10 cellular contexts compared by ENCODE assay signal in the genomic region with DNA sequence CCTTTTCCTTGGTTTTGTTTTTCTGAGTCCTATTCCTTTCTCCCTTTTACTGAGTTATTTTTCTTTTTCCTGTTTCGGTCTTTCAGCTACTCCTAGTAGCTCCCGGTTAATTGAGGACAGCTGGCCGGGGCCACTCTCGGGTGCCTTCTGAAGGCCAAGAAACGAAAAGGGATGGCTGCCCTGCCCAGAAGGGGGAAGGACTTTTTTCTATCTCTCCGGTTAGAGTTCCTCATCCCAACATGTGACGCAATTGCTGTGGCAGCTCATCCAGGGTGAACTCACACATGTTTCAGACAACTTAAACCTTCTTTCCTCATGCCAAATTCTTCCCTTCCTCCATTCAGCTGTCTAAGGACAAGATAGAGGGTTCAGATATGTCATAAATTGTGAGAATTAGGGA.
A peak's percentile ranks its signal among the peaks of the same experiment; 100 is the strongest.
DNase-seq lines count a peak whose midpoint lies in the region; ATAC-seq and TF ChIP-seq lines count a peak whose summit lies in the region.
"Had no signal": no experiment of that assay in that cellular context is flagged by ENCODE, and none has a peak within 500 bp of the region (broad histone marks: within the 10 kb centered on the region; RNA-seq: fewer than 3 reads in every experiment).

No MANE protein-coding gene starts in this region.

- H3K9ac ChIP-seq in HUES6 (ENCODE audit: low read length) (peak overlapping the region; percentile 85), liver (ENCODE audit: low read depth in 1 of 2, low read length in 2 of 2) (no peak overlapping the region)

- intact Hi-C loops in transverse colon (cut with DNase I; ENCODE audit: low total_unique reads), result no loop called here

- H3K9me3 ChIP-seq in HUES6 (ENCODE audit: control insufficient read depth, insufficient read depth, low read depth, low read length) (no peaks in the 10 kb centered on the region), liver (ENCODE audit: control insufficient read depth in 4 of 4, low read length in 3 of 4) (no peaks in the 10 kb centered on the region), transverse colon (no peaks in the 10 kb centered on the region)

- no peak for ATAC-seq in GM19463 (IDR thresholded peaks at IDR 0.05; ENCODE audit: unreplicated experiment)
- ATAC-seq: activated T-helper 17 cell treated with anti-CD3 and anti-CD28 coated beads, Interleukin-2, amount 50 U/mL, for 72 hours had no signal

- no peak for TF ChIP-seq EP300 in transverse colon (IDR thresholded peaks at IDR 0.05; ENCODE audit: low read depth)

- H3K27ac Mint-ChIP-seq in endothelial cell (ENCODE audit: unreplicated experiment), result peak overlapping the region; percentile 79
- H3K27ac Mint-ChIP-seq: activated T-helper 17 cell treated with anti-CD3 and anti-CD28 coated beads, Interleukin-2, amount 50 U/mL, for 72 hours; naive B cell; T-helper 1 cell treated with Interleukin-12 subunit alpha and Interleukin-12 subunit beta and Interleukin-4 antibody, amounts not matched to agents 30 μg/mL and 1 μg/mL, for 36 hours had no signal

- 65% methylated on average over 7 of the region's 7 CpGs for WGBS in liver
- 69% methylated on average over 7 of the region's 7 CpGs; no CpG with 5 or more reads in 1 of the 2 donors for WGBS in transverse colon (ENCODE audit: low coverage in 1 of 2), 2 donors

- peak overlapping the region; percentile 47 for H3K4me3 ChIP-seq in HUES6 (ENCODE audit: low read depth, low read length)
- no peak overlapping the region for H3K4me3 ChIP-seq in liver (ENCODE audit: low read depth in 1 of 3, low read length in 3 of 3)
- H3K4me3 ChIP-seq in transverse colon, result no peak overlapping the region

- H3K36me3 ChIP-seq in HUES6 (ENCODE audit: control insufficient read depth, insufficient read depth, low read length) (peaks cover 78% of the 10 kb centered on the region), liver (ENCODE audit: control insufficient read depth in 4 of 4, insufficient read depth in 3 of 4, low read depth in 1 of 4, low read length in 3 of 4) (no peaks in the 10 kb centered on the region), transverse colon (no peaks in the 10 kb centered on the region)

- H3K4me1 ChIP-seq in HUES6 (ENCODE audit: control insufficient read depth, insufficient read depth, low read length) (peaks cover 61% of the 10 kb centered on the region), liver (ENCODE audit: control insufficient read depth in 4 of 4, insufficient read depth in 4 of 4, low read length in 3 of 4) (no peaks in the 10 kb centered on the region), transverse colon (peaks cover 0 to 3% (median 0%) of the 10 kb centered on the region in 4 donors)

- no peaks in the 10 kb centered on the region for H3K36me3 Mint-ChIP-seq in endothelial cell (ENCODE audit: low read depth, unreplicated experiment)
- H3K36me3 Mint-ChIP-seq: naive B cell had no signal

- DNase-seq in endothelial cell (ENCODE audit: low spot score) (no peak), transverse colon (peak; percentile 17), H4 (ENCODE audit: low spot score) (no peak), NCI-H1930 (lab: John Stamatoyannopoulos, UW) (no peak)
- DNase-seq: naive B cell had no signal

- H3K4me3 Mint-ChIP-seq in endothelial cell (ENCODE audit: unreplicated experiment), result no peak overlapping the region
- H3K4me3 Mint-ChIP-seq: activated T-helper 17 cell treated with anti-CD3 and anti-CD28 coated beads, Interleukin-2, amount 50 U/mL, for 72 hours; T-helper 1 cell treated with Interleukin-12 subunit alpha and Interleukin-12 subunit beta and Interleukin-4 antibody, amounts not matched to agents 30 μg/mL and 1 μg/mL, for 36 hours had no signal

- H3K27ac ChIP-seq in HUES6 (ENCODE audit: low read depth, low read length) (peak overlapping the region; percentile 93), liver (ENCODE audit: low read depth in 1 of 2, low read length in 2 of 2) (no peak overlapping the region), transverse colon (peak overlapping the region in 1 of 4 donors; percentile 45)

- H3K9me3 Mint-ChIP-seq in endothelial cell (ENCODE audit: unreplicated experiment), result no peaks in the 10 kb centered on the region
- H3K9me3 Mint-ChIP-seq: activated T-helper 17 cell treated with anti-CD3 and anti-CD28 coated beads, Interleukin-2, amount 50 U/mL, for 72 hours; naive B cell; T-helper 1 cell treated with Interleukin-12 subunit alpha and Interleukin-12 subunit beta and Interleukin-4 antibody, amounts not matched to agents 30 μg/mL and 1 μg/mL, for 36 hours had no signal

- in situ Hi-C loops in transverse colon (cut with MboI; ENCODE audit: low pct_ligation_motif_present in 1 of 4, low pct_unique_long_range_greater_than_20kb in 1 of 4, low sequenced_read_pairs in 3 of 4), result no loop called here

- H3K27me3 Mint-ChIP-seq in endothelial cell (ENCODE audit: unreplicated experiment), result no peaks in the 10 kb centered on the region

- H3K27me3 ChIP-seq in HUES6 (ENCODE audit: control insufficient read depth, insufficient read depth, low read length) (no peaks in the 10 kb centered on the region), liver (ENCODE audit: control insufficient read depth in 4 of 4, insufficient read depth in 4 of 4, low read length in 3 of 4) (no peaks in the 10 kb centered on the region), transverse colon (no peaks in the 10 kb centered on the region)

- TF ChIP-seq POLR2A in transverse colon (IDR thresholded peaks at IDR 0.05), result no peak

- peak in 1 of 2 donors; percentile 9 for TF ChIP-seq RAD21 in liver (IDR thresholded peaks at IDR 0.05)

- H3K4me1 Mint-ChIP-seq in endothelial cell (ENCODE audit: unreplicated experiment), result peaks cover 56% of the 10 kb centered on the region
- H3K4me1 Mint-ChIP-seq: activated T-helper 17 cell treated with anti-CD3 and anti-CD28 coated beads, Interleukin-2, amount 50 U/mL, for 72 hours; naive B cell had no signal

- TF ChIP-seq CTCF in endothelial cell (IDR thresholded peaks at IDR 0.05; ENCODE audit: unreplicated experiment) (no peak), liver (IDR thresholded peaks at IDR 0.05; ENCODE audit: low read depth, low read length, missing input control) (no peak), transverse colon (IDR thresholded peaks at IDR 0.05) (no peak)

TF ChIP-seq in liver, 16 proteins besides CTCF, POLR2A, EP300 and RAD21:
- TF ChIP-seq RXRA (IDR thresholded peaks at IDR 0.05), result peak; percentile 37 to 39
- TF ChIP-seq, protein P1, sequence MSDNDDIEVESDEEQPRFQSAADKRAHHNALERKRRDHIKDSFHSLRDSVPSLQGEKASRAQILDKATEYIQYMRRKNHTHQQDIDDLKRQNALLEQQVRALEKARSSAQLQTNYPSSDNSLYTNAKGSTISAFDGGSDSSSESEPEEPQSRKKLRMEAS (IDR thresholded peaks at IDR 0.05), result no peak
- peak; percentile 12 for TF ChIP-seq SP1 (IDR thresholded peaks at IDR 0.05)
- no peak for TF ChIP-seq NR2F2 (IDR thresholded peaks at IDR 0.05)
